1 cellular context compared by ENCODE assay signal in the genomic region with DNA sequence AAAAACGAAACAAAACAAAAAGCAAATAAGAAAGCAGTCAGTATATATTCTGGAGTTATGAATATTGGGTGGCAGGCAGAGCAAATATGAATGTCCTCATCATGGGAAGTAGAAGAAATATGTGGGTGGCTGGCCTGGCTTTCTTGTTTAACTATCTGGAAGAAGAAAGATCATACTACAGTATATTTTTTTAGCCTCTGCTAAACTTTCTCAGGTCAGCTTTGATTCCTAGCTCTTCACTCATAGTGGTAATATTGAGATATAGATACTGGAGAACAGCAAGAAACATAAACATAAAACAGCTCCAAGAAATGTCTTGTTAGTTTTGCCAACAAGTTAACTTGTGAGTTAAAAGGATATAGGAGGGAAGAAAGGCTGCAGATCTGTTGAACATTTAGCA.
TF ChIP-seq lines count a peak whose summit lies in the region.

No MANE protein-coding gene starts in this region.

TF ChIP-seq in HepG2, 621 proteins besides CTCF, POLR2A, EP300 and RAD21 (continued from another document):
- TF ChIP-seq, protein P1, sequence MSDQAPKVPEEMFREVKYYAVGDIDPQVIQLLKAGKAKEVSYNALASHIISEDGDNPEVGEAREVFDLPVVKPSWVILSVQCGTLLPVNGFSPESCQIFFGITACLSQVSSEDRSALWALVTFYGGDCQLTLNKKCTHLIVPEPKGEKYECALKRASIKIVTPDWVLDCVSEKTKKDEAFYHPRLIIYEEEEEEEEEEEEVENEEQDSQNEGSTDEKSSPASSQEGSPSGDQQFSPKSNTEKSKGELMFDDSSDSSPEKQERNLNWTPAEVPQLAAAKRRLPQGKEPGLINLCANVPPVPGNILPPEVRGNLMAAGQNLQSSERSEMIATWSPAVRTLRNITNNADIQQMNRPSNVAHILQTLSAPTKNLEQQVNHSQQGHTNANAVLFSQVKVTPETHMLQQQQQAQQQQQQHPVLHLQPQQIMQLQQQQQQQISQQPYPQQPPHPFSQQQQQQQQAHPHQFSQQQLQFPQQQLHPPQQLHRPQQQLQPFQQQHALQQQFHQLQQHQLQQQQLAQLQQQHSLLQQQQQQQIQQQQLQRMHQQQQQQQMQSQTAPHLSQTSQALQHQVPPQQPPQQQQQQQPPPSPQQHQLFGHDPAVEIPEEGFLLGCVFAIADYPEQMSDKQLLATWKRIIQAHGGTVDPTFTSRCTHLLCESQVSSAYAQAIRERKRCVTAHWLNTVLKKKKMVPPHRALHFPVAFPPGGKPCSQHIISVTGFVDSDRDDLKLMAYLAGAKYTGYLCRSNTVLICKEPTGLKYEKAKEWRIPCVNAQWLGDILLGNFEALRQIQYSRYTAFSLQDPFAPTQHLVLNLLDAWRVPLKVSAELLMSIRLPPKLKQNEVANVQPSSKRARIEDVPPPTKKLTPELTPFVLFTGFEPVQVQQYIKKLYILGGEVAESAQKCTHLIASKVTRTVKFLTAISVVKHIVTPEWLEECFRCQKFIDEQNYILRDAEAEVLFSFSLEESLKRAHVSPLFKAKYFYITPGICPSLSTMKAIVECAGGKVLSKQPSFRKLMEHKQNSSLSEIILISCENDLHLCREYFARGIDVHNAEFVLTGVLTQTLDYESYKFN (CRISPR knock-in tag; conservative IDR thresholded peaks at IDR 0.05) = no peak
- TF ChIP-seq SMAD3 (CRISPR knock-in tag; IDR thresholded peaks at IDR 0.05) (no peak), ZNF24 (IDR thresholded peaks at IDR 0.05) (no peak), SP5 (CRISPR knock-in tag; IDR thresholded peaks at IDR 0.05; ENCODE audit: borderline replicate concordance, low read depth) (no peak), SETDB1 (CRISPR knock-in tag; IDR thresholded peaks at IDR 0.05; ENCODE audit: borderline replicate concordance) (no peak), HNRNPH1 (optimal IDR thresholded peaks at IDR 0.05; ENCODE audit: low read depth, low read length) (no peak), ZNF367 (CRISPR knock-in tag; IDR thresholded peaks at IDR 0.05; ENCODE audit: borderline replicate concordance) (no peak)
- TF ChIP-seq, protein P2, sequence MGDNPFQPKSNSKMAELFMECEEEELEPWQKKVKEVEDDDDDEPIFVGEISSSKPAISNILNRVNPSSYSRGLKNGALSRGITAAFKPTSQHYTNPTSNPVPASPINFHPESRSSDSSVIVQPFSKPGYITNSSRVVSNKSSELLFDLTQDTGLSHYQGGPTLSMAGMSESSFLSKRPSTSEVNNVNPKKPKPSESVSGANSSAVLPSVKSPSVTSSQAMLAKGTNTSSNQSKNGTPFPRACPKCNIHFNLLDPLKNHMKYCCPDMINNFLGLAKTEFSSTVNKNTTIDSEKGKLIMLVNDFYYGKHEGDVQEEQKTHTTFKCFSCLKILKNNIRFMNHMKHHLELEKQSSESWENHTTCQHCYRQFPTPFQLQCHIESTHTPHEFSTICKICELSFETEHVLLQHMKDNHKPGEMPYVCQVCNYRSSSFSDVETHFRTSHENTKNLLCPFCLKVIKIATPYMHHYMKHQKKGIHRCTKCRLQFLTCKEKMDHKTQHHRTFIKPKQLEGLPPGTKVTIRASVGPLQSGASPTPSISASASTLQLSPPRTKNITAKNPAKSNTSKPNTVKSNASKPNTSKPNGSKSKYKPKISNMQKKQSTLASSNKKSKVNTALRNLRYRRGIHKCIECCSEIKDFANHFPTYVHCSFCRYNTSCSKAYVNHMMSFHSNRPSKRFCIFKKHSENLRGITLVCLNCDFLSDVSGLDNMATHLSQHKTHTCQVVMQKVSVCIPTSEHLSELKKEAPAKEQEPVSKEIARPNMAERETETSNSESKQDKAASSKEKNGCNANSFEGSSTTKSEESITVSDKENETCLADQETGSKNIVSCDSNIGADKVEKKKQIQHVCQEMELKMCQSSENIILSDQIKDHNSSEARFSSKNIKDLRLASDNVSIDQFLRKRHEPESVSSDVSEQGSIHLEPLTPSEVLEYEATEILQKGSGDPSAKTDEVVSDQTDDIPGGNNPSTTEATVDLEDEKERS (CRISPR knock-in tag; IDR thresholded peaks at IDR 0.05) = no peak
- TF ChIP-seq, protein P3, sequence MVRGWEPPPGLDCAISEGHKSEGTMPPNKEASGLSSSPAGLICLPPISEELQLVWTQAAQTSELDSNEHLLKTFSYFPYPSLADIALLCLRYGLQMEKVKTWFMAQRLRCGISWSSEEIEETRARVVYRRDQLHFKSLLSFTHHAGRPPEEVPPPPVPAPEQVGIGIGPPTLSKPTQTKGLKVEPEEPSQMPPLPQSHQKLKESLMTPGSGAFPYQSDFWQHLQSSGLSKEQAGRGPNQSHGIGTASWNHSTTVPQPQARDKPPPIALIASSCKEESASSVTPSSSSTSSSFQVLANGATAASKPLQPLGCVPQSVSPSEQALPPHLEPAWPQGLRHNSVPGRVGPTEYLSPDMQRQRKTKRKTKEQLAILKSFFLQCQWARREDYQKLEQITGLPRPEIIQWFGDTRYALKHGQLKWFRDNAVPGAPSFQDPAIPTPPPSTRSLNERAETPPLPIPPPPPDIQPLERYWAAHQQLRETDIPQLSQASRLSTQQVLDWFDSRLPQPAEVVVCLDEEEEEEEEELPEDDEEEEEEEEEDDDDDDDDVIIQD (CRISPR knock-in tag; IDR thresholded peaks at IDR 0.05; ENCODE audit: low read depth) = no peak
- TF ChIP-seq, protein P4, sequence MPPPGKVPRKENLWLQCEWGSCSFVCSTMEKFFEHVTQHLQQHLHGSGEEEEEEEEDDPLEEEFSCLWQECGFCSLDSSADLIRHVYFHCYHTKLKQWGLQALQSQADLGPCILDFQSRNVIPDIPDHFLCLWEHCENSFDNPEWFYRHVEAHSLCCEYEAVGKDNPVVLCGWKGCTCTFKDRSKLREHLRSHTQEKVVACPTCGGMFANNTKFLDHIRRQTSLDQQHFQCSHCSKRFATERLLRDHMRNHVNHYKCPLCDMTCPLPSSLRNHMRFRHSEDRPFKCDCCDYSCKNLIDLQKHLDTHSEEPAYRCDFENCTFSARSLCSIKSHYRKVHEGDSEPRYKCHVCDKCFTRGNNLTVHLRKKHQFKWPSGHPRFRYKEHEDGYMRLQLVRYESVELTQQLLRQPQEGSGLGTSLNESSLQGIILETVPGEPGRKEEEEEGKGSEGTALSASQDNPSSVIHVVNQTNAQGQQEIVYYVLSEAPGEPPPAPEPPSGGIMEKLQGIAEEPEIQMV (CRISPR knock-in tag; IDR thresholded peaks at IDR 0.05; ENCODE audit: low read depth) = no peak
- TF ChIP-seq, protein P5, sequence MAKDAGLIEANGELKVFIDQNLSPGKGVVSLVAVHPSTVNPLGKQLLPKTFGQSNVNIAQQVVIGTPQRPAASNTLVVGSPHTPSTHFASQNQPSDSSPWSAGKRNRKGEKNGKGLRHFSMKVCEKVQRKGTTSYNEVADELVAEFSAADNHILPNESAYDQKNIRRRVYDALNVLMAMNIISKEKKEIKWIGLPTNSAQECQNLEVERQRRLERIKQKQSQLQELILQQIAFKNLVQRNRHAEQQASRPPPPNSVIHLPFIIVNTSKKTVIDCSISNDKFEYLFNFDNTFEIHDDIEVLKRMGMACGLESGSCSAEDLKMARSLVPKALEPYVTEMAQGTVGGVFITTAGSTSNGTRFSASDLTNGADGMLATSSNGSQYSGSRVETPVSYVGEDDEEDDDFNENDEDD (CRISPR knock-in tag; IDR thresholded peaks at IDR 0.05; ENCODE audit: borderline replicate concordance) = no peak
